8 cellular contexts compared by ENCODE assay signal in the genomic region with DNA sequence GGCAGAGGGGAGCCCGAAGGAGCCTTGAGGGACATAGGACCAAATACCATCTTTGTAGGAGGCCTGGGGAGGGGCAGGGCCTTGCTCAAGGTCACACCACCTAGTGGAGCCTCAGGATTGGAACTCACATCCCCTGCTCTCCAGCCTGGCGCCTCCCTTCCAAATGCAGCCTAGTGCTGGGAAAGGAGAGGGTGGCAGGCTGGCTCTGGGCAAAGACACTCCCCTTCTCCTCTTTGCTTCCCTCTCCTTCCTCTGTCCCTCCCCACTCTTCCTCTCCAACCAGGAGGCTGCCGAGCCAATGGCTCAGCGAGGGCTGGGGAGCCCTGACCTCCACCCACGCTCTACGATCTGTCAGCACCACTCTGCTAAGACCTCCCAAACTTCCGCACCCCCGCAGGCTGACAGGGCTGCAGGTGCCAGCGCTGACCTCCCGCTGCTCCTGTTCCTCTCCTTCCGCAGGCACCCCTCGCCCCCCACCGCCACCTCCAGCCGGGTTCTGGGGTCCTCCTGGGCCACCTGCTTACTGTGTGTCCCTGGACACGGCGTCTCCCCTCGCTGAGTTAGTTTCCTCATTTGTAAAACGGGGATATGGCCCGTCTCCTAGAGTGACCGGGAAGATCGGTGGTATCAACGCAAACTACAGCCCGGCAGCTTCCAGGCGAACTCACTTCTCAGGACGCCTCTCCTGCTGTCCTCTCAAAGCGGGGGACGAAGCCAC. TPM values are rescaled to one million over a fixed set of nuclear protein-coding genes. Genes with fewer than 3 reads are reported as not detected.
DNase-seq lines count a peak whose midpoint lies in the region; ATAC-seq and TF ChIP-seq lines count a peak whose summit lies in the region.

No MANE protein-coding gene starts in this region.

- peak; percentile 66 for ATAC-seq in WTC11

- peak overlapping the region; percentile 68 for H3K4me3 ChIP-seq in osteoblast (ENCODE audit: insufficient read depth, low read length)

- H3K9me3 ChIP-seq in osteoblast (ENCODE audit: low read depth, low read length) = no peaks in the 10 kb centered on the region

- no peaks in the 10 kb centered on the region for H3K79me2 ChIP-seq in osteoblast (ENCODE audit: insufficient read depth, low read length)

- H3K9me3 Mint-ChIP-seq in activated naive CD4-positive, alpha-beta T cell treated with anti-CD3 and anti-CD28 coated beads for 36 hours = no peaks in the 10 kb centered on the region
- no peaks in the 10 kb centered on the region for H3K9me3 Mint-ChIP-seq in WTC11
- H3K9me3 Mint-ChIP-seq in activated naive CD4-positive, alpha-beta T cell treated with anti-CD3 and anti-CD28 coated beads, Interleukin-2, amount 10 ng/mL, durations not matched to agents 7 days and 5 days = no peaks in the 10 kb centered on the region

- CTCF ChIA-PET in activated naive CD4-positive, alpha-beta T cell treated with anti-CD3 and anti-CD28 coated beads for 36 hours (lab: Charles Lee) = interaction anchor here (0.6 to 0.7 kb wide), 3 partner anchors 19 to 348 kb away, joined by 3 to 4 read pairs (median 3); no protein-coding TSS in a partner anchor
- CTCF ChIA-PET in WTC11 (lab: Charles Lee) = interaction anchor here (0.6 to 3.0 kb wide), 10 partner anchors 9 to 437 kb away, joined by 3 to 16 read pairs (median 4); no protein-coding TSS in a partner anchor
- CTCF ChIA-PET in activated naive CD4-positive, alpha-beta T cell treated with anti-CD3 and anti-CD28 coated beads, Interleukin-2, amount 10 ng/mL, durations not matched to agents 7 days and 5 days (lab: Charles Lee) = interaction anchor here (0.6 to 0.7 kb wide), 2 partner anchors 13 to 379 kb away, joined by 3 to 5 read pairs; no protein-coding TSS in a partner anchor

- peak overlapping the region; percentile 84 for H3K4me2 ChIP-seq in osteoblast (ENCODE audit: insufficient read depth, low read length)

- intact Hi-C loops in activated naive CD4-positive, alpha-beta T cell treated with anti-CD3 and anti-CD28 coated beads for 36 hours (cut with micrococcal nuclease) = loop anchor here (5.0 kb wide), 1 partner anchor 81 kb away; no protein-coding TSS in a partner anchor

- H4K20me1 ChIP-seq in osteoblast (ENCODE audit: insufficient read depth, low read length) = no peaks in the 10 kb centered on the region

- H3K36me3 ChIP-seq in osteoblast (ENCODE audit: insufficient read depth, low read length) = no peaks in the 10 kb centered on the region

- no peak for DNase-seq in activated naive CD4-positive, alpha-beta T cell treated with anti-CD3 and anti-CD28 coated beads for 36 hours
- no peak for DNase-seq in activated naive CD4-positive, alpha-beta T cell (lab: John Stamatoyannopoulos, UW)
- no peak for DNase-seq in WTC11 (ENCODE audit: low spot score)
- DNase-seq in glomerular visceral epithelial cell (ENCODE audit: extremely low spot score) = peak; percentile 31
- DNase-seq in osteoblast (ENCODE audit: insufficient read length, low spot score, missing footprints) = peak; percentile 95
- no peak for DNase-seq in NCI-H82 treated with DMSO at 0.1 percent for 48 hours (lab: John Stamatoyannopoulos, UW; ENCODE audit: unreplicated experiment)
- DNase-seq in NCI-H1105 treated with DMSO at 0.1 percent for 48 hours (lab: John Stamatoyannopoulos, UW) = no peak
- no peak for DNase-seq in activated naive CD4-positive, alpha-beta T cell treated with anti-CD3 and anti-CD28 coated beads, Interleukin-2, amount 10 ng/mL, durations not matched to agents 7 days and 5 days

- no peak overlapping the region for H3K27ac Mint-ChIP-seq in activated naive CD4-positive, alpha-beta T cell treated with anti-CD3 and anti-CD28 coated beads for 36 hours
- no peak overlapping the region; the same call in 1 of the 2 replicates for H3K27ac Mint-ChIP-seq in WTC11
- no peak overlapping the region for H3K27ac Mint-ChIP-seq in activated naive CD4-positive, alpha-beta T cell treated with anti-CD3 and anti-CD28 coated beads, Interleukin-2, amount 10 ng/mL, durations not matched to agents 7 days and 5 days

- H3K4me3 Mint-ChIP-seq in activated naive CD4-positive, alpha-beta T cell treated with anti-CD3 and anti-CD28 coated beads for 36 hours = peak overlapping the region; percentile 61
- H3K4me3 Mint-ChIP-seq in WTC11 = peak overlapping the region; percentile 83
- no peak overlapping the region for H3K4me3 Mint-ChIP-seq in activated naive CD4-positive, alpha-beta T cell treated with anti-CD3 and anti-CD28 coated beads, Interleukin-2, amount 10 ng/mL, durations not matched to agents 7 days and 5 days

- TF ChIP-seq CTCF in WTC11 (IDR thresholded peaks at IDR 0.05) (no peak), osteoblast (IDR thresholded peaks at IDR 0.05; ENCODE audit: extremely low read depth, low read depth, low read length) (no peak)

- peaks cover 18% of the 10 kb centered on the region for H3K4me1 Mint-ChIP-seq in activated naive CD4-positive, alpha-beta T cell treated with anti-CD3 and anti-CD28 coated beads for 36 hours (ENCODE audit: low read depth)
- peaks cover 30% of the 10 kb centered on the region for H3K4me1 Mint-ChIP-seq in WTC11
- peaks cover 26% of the 10 kb centered on the region for H3K4me1 Mint-ChIP-seq in activated naive CD4-positive, alpha-beta T cell treated with anti-CD3 and anti-CD28 coated beads, Interleukin-2, amount 10 ng/mL, durations not matched to agents 7 days and 5 days

- H3K36me3 Mint-ChIP-seq in activated naive CD4-positive, alpha-beta T cell treated with anti-CD3 and anti-CD28 coated beads for 36 hours (ENCODE audit: low read depth) = no peaks in the 10 kb centered on the region
- H3K36me3 Mint-ChIP-seq in WTC11 = no peaks in the 10 kb centered on the region
- H3K36me3 Mint-ChIP-seq in activated naive CD4-positive, alpha-beta T cell treated with anti-CD3 and anti-CD28 coated beads, Interleukin-2, amount 10 ng/mL, durations not matched to agents 7 days and 5 days = no peaks in the 10 kb centered on the region

- H3K27me3 ChIP-seq in osteoblast (ENCODE audit: insufficient read depth, low read length) = no peaks in the 10 kb centered on the region

- peaks cover 19% of the 10 kb centered on the region for H3K27me3 Mint-ChIP-seq in activated naive CD4-positive, alpha-beta T cell treated with anti-CD3 and anti-CD28 coated beads for 36 hours (ENCODE audit: low read depth)
- peaks cover 13% of the 10 kb centered on the region for H3K27me3 Mint-ChIP-seq in WTC11 (ENCODE audit: low read depth)
- H3K27me3 Mint-ChIP-seq in activated naive CD4-positive, alpha-beta T cell treated with anti-CD3 and anti-CD28 coated beads, Interleukin-2, amount 10 ng/mL, durations not matched to agents 7 days and 5 days = peaks cover 80% of the 10 kb centered on the region

- H2AFZ ChIP-seq in osteoblast (ENCODE audit: low read length) = peak overlapping the region; percentile 50

- H3K27ac ChIP-seq in osteoblast (ENCODE audit: low read depth, low read length) = peak overlapping the region; percentile 53

- POLR2A ChIA-PET in WTC11 (lab: Charles Lee) = interaction anchor here (0.7 kb wide), 2 partner anchors 17 to 215 kb away, joined by 4 to 6 read pairs; no protein-coding TSS in a partner anchor

- peaks cover 32% of the 10 kb centered on the region for H3K4me1 ChIP-seq in osteoblast (ENCODE audit: insufficient read depth, low read length)

TF ChIP-seq in WTC11, 78 proteins besides CTCF, POLR2A, EP300 and RAD21:
- TF ChIP-seq, protein P1, sequence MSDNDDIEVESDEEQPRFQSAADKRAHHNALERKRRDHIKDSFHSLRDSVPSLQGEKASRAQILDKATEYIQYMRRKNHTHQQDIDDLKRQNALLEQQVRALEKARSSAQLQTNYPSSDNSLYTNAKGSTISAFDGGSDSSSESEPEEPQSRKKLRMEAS (CRISPR knock-in tag; IDR thresholded peaks at IDR 0.05) = 0 out of 2 replicates have a peak, but pooled peaks have one; percentile 57
- no peak for TF ChIP-seq FOXP1 (CRISPR knock-in tag; IDR thresholded peaks at IDR 0.05; ENCODE audit: borderline replicate concordance)
- no peak for TF ChIP-seq CREM (CRISPR knock-in tag; IDR thresholded peaks at IDR 0.05)
- no peak for TF ChIP-seq GRHL2 (CRISPR knock-in tag; IDR thresholded peaks at IDR 0.05; ENCODE audit: insufficient replicate concordance, severe bottlenecking)

RNA-seq across cellular contexts. Expression of gene C9orf50, which starts 52.9 kb away (rescaled TPM):
- not detected for total RNA-seq in activated naive CD4-positive, alpha-beta T cell treated with anti-CD3 and anti-CD28 coated beads for 36 hours
- total RNA-seq in WTC11 (2021) (0.11 TPM in 1 of 3 replicates, not detected in the others), osteoblast (under 0.01 and 0.36 TPM in 2 replicates)

RNA-seq across cellular contexts. Expression of gene NTMT1, which starts 58.0 kb away (rescaled TPM):
- 10 to 100 TPM; 58.6 to 59.3 TPM for total RNA-seq in activated naive CD4-positive, alpha-beta T cell treated with anti-CD3 and anti-CD28 coated beads for 36 hours
- total RNA-seq in WTC11 (2021) (55.4 to 71.1 TPM (median 58.1 TPM) in 3 replicates), osteoblast (26.4 and 28.6 TPM in 2 replicates)

Comparison
In these comparisons a context has a peak if more than half of its experiments do, and no peak if none do; other contexts are left out.
1. DNase-seq: peak in glomerular visceral epithelial cell (single experiment) and osteoblast (single experiment); none in activated naive CD4-positive, alpha-beta T cell treated with anti-CD3 and anti-CD28 coated beads for 36 hours (single experiment), activated naive CD4-positive, alpha-beta T cell (0 of 4), WTC11 (single experiment), NCI-H82 treated with DMSO at 0.1 percent for 48 hours (single experiment), NCI-H1105 treated with DMSO at 0.1 percent for 48 hours (single experiment) and activated naive CD4-positive, alpha-beta T cell treated with anti-CD3 and anti-CD28 coated beads, Interleukin-2, amount 10 ng/mL, durations not matched to agents 7 days and 5 days (single experiment).